Comparison of ENCODE assay signal across 19 cellular contexts in the genomic region with DNA sequence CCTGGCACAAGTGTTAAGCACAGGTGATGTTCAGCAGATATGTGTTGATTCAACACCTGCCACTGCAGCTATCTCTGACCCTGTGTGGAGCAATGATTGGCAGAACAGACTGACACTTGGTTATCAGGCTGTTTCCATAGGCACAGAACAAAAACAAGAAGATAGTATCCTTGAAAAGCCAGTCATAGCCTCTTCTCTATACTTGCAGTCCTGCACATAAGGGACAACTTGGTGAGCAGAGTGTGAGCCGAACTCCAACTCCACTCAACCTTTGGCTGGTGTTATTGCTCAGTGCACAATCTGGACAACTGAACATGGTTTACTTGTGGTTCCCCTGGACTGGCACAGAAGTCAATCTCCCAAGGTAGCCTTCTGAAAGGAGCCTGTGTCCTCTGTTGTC.
DNase-seq lines count a peak whose midpoint lies in the region; ATAC-seq, FAIRE-seq and TF ChIP-seq lines count a peak whose summit lies in the region.
"Had no signal": no experiment of that assay in that cellular context is flagged by ENCODE, and none has a peak within 500 bp of the region (broad histone marks: within the 10 kb centered on the region; RNA-seq: fewer than 3 reads in every experiment).

No MANE protein-coding gene starts in this region.

- no peak for FAIRE-seq in K562 (lab: Jason Lieb, UNC)
- FAIRE-seq: GM19239, H1, HepG2 had no signal

- POLR2A ChIA-PET in K562 (lab: Yijun Ruan, JAX) = no interaction called here

- TF ChIP-seq EP300 in K562 (IDR thresholded peaks at IDR 0.05; ENCODE audit: low read length) = no peak

- CTCF ChIA-PET in K562 (lab: Yijun Ruan, JAX; ENCODE audit: low intra/inter-chr PET ratio) = no interaction called here

- DNase-seq in left ventricle myocardium inferior (no peak), Right ventricle myocardium inferior (ENCODE audit: missing footprints) (no peak), K562 (ENCODE audit: extremely low read depth in 1 of 4, low spot score in 3 of 4) (no peak), iPS-NIHi7 (ENCODE audit: extremely low spot score) (peak; percentile 6), globus pallidus (ENCODE audit: low spot score) (no peak)
- DNase-seq: AML-193; Caco-2; CD8-positive, alpha-beta memory T cell; DND-41; GDM1; HCEC 1CT had no signal

- no peak overlapping the region for H2AFZ ChIP-seq in K562 (ENCODE audit: low read depth, low read length)

- H3K4me2 ChIP-seq in K562 (ENCODE audit: insufficient read depth, low read length) = no peak overlapping the region
- H3K4me2 ChIP-seq: BLaER1 had no signal

- H3K9ac ChIP-seq in K562 (ENCODE audit: insufficient read depth in 1 of 2, low read depth in 2 of 2, low read length in 2 of 2) (no peak overlapping the region), subcutaneous abdominal adipose tissue (ENCODE audit: low read length in 5 of 5) (no peak overlapping the region)
- H3K9ac ChIP-seq: BLaER1 had no signal

- H3K9me3 ChIP-seq in left ventricle myocardium inferior (replicated peaks) (no peaks in the 10 kb centered on the region), K562 (replicated peaks; ENCODE audit: control insufficient read depth, insufficient read depth, low read depth, low read length) (no peaks in the 10 kb centered on the region), subcutaneous abdominal adipose tissue (ENCODE audit: control insufficient read depth in 5 of 5, low read length in 5 of 5) (no peaks in the 10 kb centered on the region)
- H3K9me3 ChIP-seq: BLaER1, Caco-2 had no signal

- TF ChIP-seq RAD21 in K562 (CRISPR knock-in tag; conservative IDR thresholded peaks at IDR 0.05 in 1 of 2, IDR thresholded peaks at IDR 0.05 in 1 of 2) = no peak

- H3K27me3 ChIP-seq in left ventricle myocardium inferior (ENCODE audit: low read depth) (no peaks in the 10 kb centered on the region), K562 (ENCODE audit: control insufficient read depth in 2 of 2, insufficient read depth in 2 of 2, low read length in 2 of 2) (peaks cover 3 to 16% of the 10 kb centered on the region in 2 experiments; a peak in 3 of 5 replicates), subcutaneous abdominal adipose tissue (ENCODE audit: control insufficient read depth in 5 of 5, insufficient read depth in 4 of 5, low read length in 5 of 5) (no peaks in the 10 kb centered on the region)
- H3K27me3 ChIP-seq: BLaER1 had no signal

- WGBS in K562 (ENCODE audit: insufficient coverage, low coverage, missing lambda C conversion rate) = 0% methylated on average over 1 of the region's 1 CpG

- H3K4me1 ChIP-seq in left ventricle myocardium inferior (no peaks in the 10 kb centered on the region), K562 (replicated peaks in 1 of 2; ENCODE audit: control insufficient read depth in 2 of 2, insufficient read depth in 2 of 2, low read length in 2 of 2) (no peaks in the 10 kb centered on the region), subcutaneous abdominal adipose tissue (ENCODE audit: control insufficient read depth in 5 of 5, insufficient read depth in 5 of 5, low read length in 5 of 5) (peaks cover 10 to 33% (median 21%) of the 10 kb centered on the region in 5 donors)
- H3K4me1 ChIP-seq: BLaER1, Caco-2 had no signal

- TF ChIP-seq CTCF in left ventricle myocardium inferior (IDR thresholded peaks at IDR 0.05; ENCODE audit: borderline replicate concordance) (no peak), K562 (IDR thresholded peaks at IDR 0.05 in 2 of 3, conservative IDR thresholded peaks at IDR 0.05 in 1 of 3; ENCODE audit: insufficient read depth in 2 of 3, low read depth in 1 of 3, low read length in 3 of 3) (no peak)

- H3K4me3 ChIP-seq in left ventricle myocardium inferior = no peak overlapping the region
- no peak overlapping the region for H3K4me3 ChIP-seq in K562
- peak overlapping the region in 1 of 5 donors; percentile 6 for H3K4me3 ChIP-seq in subcutaneous abdominal adipose tissue (ENCODE audit: low read depth in 1 of 5, low read length in 5 of 5)
- H3K4me3 ChIP-seq: BLaER1 had no signal

- H3K79me2 ChIP-seq in K562 (ENCODE audit: control insufficient read depth, insufficient read depth, low read length) = no peaks in the 10 kb centered on the region

- ATAC-seq in Right ventricle myocardium inferior = no peak
- ATAC-seq in K562 = no peak
- no peak for ATAC-seq in HG02678 (IDR thresholded peaks at IDR 0.05; ENCODE audit: unreplicated experiment)
- no peak for ATAC-seq in GM21447 (IDR thresholded peaks at IDR 0.05; ENCODE audit: unreplicated experiment)
- ATAC-seq: HepG2 had no signal

- peak overlapping the region; percentile 67 for H3K27ac ChIP-seq in left ventricle myocardium inferior (replicated peaks)
- no peak overlapping the region for H3K27ac ChIP-seq in K562 (ENCODE audit: extremely low read depth, low read depth, low read length)
- H3K27ac ChIP-seq in subcutaneous abdominal adipose tissue (ENCODE audit: low read depth, low read length) = peak overlapping the region; percentile 39
- H3K27ac ChIP-seq: 22Rv1, BLaER1 had no signal

- no peaks in the 10 kb centered on the region for H3K9me1 ChIP-seq in K562 (ENCODE audit: control insufficient read depth, insufficient read depth, low read length)

- no peaks in the 10 kb centered on the region; the same call in 1 of the 2 replicates for H4K20me1 ChIP-seq in K562 (replicated peaks; ENCODE audit: control insufficient read depth, insufficient read depth, low read length)
- H4K20me1 ChIP-seq: BLaER1 had no signal

- no peak for TF ChIP-seq POLR2A in K562 (conservative IDR thresholded peaks at IDR 0.05)

- BruUV-seq in K562 (replicated peaks; lab: Mats Ljungman, UMichigan) = no TSS peak

- in situ Hi-C loops in K562 (cut with MboI) = no loop called here

- H3K36me3 ChIP-seq in left ventricle myocardium inferior = no peaks in the 10 kb centered on the region
- H3K36me3 ChIP-seq in K562 (ENCODE audit: control insufficient read depth, insufficient read depth, low read length) = no peaks in the 10 kb centered on the region
- no peaks in the 10 kb centered on the region for H3K36me3 ChIP-seq in subcutaneous abdominal adipose tissue (ENCODE audit: control insufficient read depth in 5 of 5, insufficient read depth in 5 of 5, low read length in 5 of 5)
- H3K36me3 ChIP-seq: BLaER1 had no signal

- intact Hi-C loops in left ventricle myocardium inferior (cut with micrococcal nuclease) = no loop called here
- intact Hi-C loops in Right ventricle myocardium inferior (cut with DNase I) = no loop called here
- intact Hi-C loops in K562 (cut with micrococcal nuclease) = no loop called here

TF ChIP-seq in K562, 482 proteins besides CTCF, POLR2A, EP300 and RAD21:
- TF ChIP-seq JUN (IDR thresholded peaks at IDR 0.05; ENCODE audit: borderline replicate concordance, low read depth, low read length) (no peak), JUN (CRISPR knock-in tag; IDR thresholded peaks at IDR 0.05; ENCODE audit: borderline replicate concordance) (no peak)
- TF ChIP-seq, protein P1, sequence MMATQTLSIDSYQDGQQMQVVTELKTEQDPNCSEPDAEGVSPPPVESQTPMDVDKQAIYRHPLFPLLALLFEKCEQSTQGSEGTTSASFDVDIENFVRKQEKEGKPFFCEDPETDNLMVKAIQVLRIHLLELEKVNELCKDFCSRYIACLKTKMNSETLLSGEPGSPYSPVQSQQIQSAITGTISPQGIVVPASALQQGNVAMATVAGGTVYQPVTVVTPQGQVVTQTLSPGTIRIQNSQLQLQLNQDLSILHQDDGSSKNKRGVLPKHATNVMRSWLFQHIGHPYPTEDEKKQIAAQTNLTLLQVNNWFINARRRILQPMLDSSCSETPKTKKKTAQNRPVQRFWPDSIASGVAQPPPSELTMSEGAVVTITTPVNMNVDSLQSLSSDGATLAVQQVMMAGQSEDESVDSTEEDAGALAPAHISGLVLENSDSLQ (IDR thresholded peaks at IDR 0.05) = 0 out of 2 replicates have a peak, but pooled peaks have one; percentile 23
TF ChIP-seq in K562: peak in this region for 1.
